7 cellular contexts compared by ENCODE assay signal in the genomic region with DNA sequence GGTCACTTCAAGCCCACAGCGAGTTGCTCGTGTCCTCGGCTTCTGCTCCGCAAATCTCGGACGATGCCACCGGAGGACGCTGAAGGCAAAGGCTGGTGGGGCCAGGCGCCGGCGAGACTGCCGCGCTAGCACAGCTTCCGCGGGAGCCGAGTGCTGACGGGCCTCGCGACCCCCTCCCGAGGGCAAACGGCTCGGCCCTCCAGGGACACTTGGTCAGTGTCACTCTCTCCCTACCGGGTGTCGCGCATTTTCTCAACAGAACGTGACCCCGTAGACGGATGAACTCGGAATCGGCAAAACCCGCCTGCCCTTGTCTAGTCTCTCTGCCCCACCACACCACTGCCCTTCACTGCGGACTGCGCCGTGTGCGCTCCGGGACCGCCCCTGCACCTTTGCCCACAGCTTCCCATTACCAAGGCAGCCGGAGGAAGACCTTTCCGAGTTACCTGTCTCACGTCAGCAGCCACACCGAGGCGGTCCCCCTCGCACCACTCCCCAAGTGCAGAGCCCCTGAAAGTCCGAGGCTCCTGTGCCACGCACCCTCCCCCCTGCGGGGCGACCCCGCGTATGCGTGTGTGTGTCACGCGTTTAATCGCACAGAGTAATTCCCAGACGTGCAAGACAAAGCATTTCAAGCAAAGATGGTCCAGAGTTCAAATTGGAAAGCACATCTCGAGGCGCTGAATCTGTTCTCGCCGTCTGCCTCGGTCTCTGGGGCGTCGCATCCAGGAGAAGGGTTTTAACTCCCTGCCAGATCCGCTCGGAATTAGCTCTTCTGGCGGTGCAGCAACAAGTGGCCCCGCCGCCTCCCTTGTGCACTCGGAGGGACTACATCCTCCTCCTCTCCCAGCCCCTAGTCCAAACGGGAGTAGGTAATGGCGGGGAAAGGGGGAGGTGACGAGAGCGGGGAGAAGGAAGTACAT.
DNase-seq lines count a peak whose midpoint lies in the region; ATAC-seq and TF ChIP-seq lines count a peak whose summit lies in the region.

No MANE protein-coding gene starts in this region.

- H3K4me3 Mint-ChIP-seq in activated T-cell treated with anti-CD3 and anti-CD28 coated beads, Interleukin-2, amount 50 U/mL, for 4 hours = peak overlapping the region; percentile 71

- H3K9me3 ChIP-seq in Karpas-422 (ENCODE audit: low read length) (no peaks in the 10 kb centered on the region), heart left ventricle (peaks cover 0 to 16% (median 0%) of the 10 kb centered on the region in 12 donors)

- peaks cover 81% of the 10 kb centered on the region for H3K27me3 Mint-ChIP-seq in activated T-cell treated with anti-CD3 and anti-CD28 coated beads, Interleukin-2, amount 50 U/mL, for 4 hours (ENCODE audit: low read depth)

- H3K4me3 ChIP-seq in Karpas-422 (ENCODE audit: low read length) = peak overlapping the region; percentile 76
- peak overlapping the region in 8 of 12 donors; percentile 7 to 42 (median 22) for H3K4me3 ChIP-seq in heart left ventricle

- H4K20me1 ChIP-seq in Karpas-422 (ENCODE audit: insufficient read depth, low read depth, low read length) = no peaks in the 10 kb centered on the region

- H3K9me2 ChIP-seq in Karpas-422 (replicated peaks; ENCODE audit: insufficient read depth, low read length) = no peaks in the 10 kb centered on the region

- no peaks in the 10 kb centered on the region for H3K9me3 Mint-ChIP-seq in activated T-cell treated with anti-CD3 and anti-CD28 coated beads, Interleukin-2, amount 50 U/mL, for 4 hours

- peak overlapping the region; percentile 83 for H3K4me2 ChIP-seq in Karpas-422 (ENCODE audit: low read depth, low read length, poor library complexity, severe bottlenecking)

- no peaks in the 10 kb centered on the region for H3K36me3 Mint-ChIP-seq in activated T-cell treated with anti-CD3 and anti-CD28 coated beads, Interleukin-2, amount 50 U/mL, for 4 hours (ENCODE audit: insufficient read depth)

- no peak for TF ChIP-seq POLR2A in heart left ventricle (IDR thresholded peaks at IDR 0.05)

- peak overlapping the region; percentile 94 for H2AFZ ChIP-seq in Karpas-422 (ENCODE audit: low read length)

- peak in 3 of 12 donors; percentile 5 to 27 (median 7) for TF ChIP-seq CTCF in heart left ventricle (IDR thresholded peaks at IDR 0.05)

- H3K79me2 ChIP-seq in Karpas-422 (ENCODE audit: low read length) = no peaks in the 10 kb centered on the region

- H3K9ac ChIP-seq in Karpas-422 (ENCODE audit: low read length) = peak overlapping the region; percentile 50

- intact Hi-C loops in heart left ventricle (cut with DNase I) = loop anchor here in 1 of 10 donors (2.0 kb wide), 1 partner anchor 68 kb away; no protein-coding TSS in a partner anchor

- peak in 1 of 2 donors; percentile 22 for ATAC-seq in activated T-cell treated with anti-CD3 and anti-CD28 coated beads, Interleukin-2, amount 50 U/mL, for 4 hours
- peak in 2 of 4 donors; percentile 33 to 61 for ATAC-seq in heart left ventricle

- peaks cover 34% of the 10 kb centered on the region for H3K4me1 Mint-ChIP-seq in activated T-cell treated with anti-CD3 and anti-CD28 coated beads, Interleukin-2, amount 50 U/mL, for 4 hours (ENCODE audit: low read depth)

- 1 to 2% (median 1%) methylated on average over 57 to 71 of the region's 71 CpGs for WGBS in heart left ventricle, 4 donors

- DNase-seq in GM03348 (ENCODE audit: low spot score) (peak; percentile 60), Karpas-422 (peak; percentile 70), heart left ventricle (no peak), renal cortical epithelial cell (ENCODE audit: low read depth) (peak; percentile 31), UCSD-AML1 (lab: John Stamatoyannopoulos, UW; ENCODE audit: unreplicated experiment) (no peak), NCI-H1694 treated with DMSO at 0.1 percent for 48 hours (lab: John Stamatoyannopoulos, UW) (no peak)
- DNase-seq in activated T-cell treated with anti-CD3 and anti-CD28 coated beads, Interleukin-2, amount 50 U/mL, for 4 hours = no peak

- peaks cover 66% of the 10 kb centered on the region for H3K4me1 ChIP-seq in Karpas-422 (ENCODE audit: low read length)
- peaks cover 0 to 52% (median 37%) of the 10 kb centered on the region in 12 donors for H3K4me1 ChIP-seq in heart left ventricle

- peaks cover 3% of the 10 kb centered on the region; the same call in 1 of the 2 replicates for H3K27me3 ChIP-seq in Karpas-422 (ENCODE audit: low read length)
- peaks cover 54 to 100% (median 74%) of the 10 kb centered on the region in 9 donors for H3K27me3 ChIP-seq in heart left ventricle

- H3K36me3 ChIP-seq in Karpas-422 (ENCODE audit: insufficient read depth, low read length) (no peaks in the 10 kb centered on the region), heart left ventricle (no peaks in the 10 kb centered on the region)

- H3K27ac ChIP-seq in Karpas-422 (ENCODE audit: low read length) (no peak overlapping the region), heart left ventricle (no peak overlapping the region)

Comparison
In these comparisons a context has a peak if more than half of its experiments do, and no peak if none do; other contexts are left out.
1. DNase-seq: peak in GM03348 (single experiment), Karpas-422 (single experiment) and renal cortical epithelial cell (single experiment); none in activated T-cell treated with anti-CD3 and anti-CD28 coated beads, Interleukin-2, amount 50 U/mL, for 4 hours (single experiment), heart left ventricle (0 of 5), UCSD-AML1 (single experiment) and NCI-H1694 treated with DMSO at 0.1 percent for 48 hours (single experiment).